19 cellular contexts compared by ENCODE assay signal in genomic region chr15:98612490-98613110, GRCh38. TPM values are rescaled to one million over a fixed set of nuclear protein-coding genes. Genes with fewer than 3 reads are reported as not detected.
DNase-seq lines count a peak whose midpoint lies in the region; ATAC-seq, FAIRE-seq and TF ChIP-seq lines count a peak whose summit lies in the region.
"Had no signal": no experiment of that assay in that cellular context is flagged by ENCODE, and none has a peak within 500 bp of the region (broad histone marks: within the 10 kb centered on the region; RNA-seq: fewer than 3 reads in every experiment).

No MANE protein-coding gene starts in this region.

- DNase-seq in activated naive CD4-positive, alpha-beta T cell (lab: John Stamatoyannopoulos, UW): no peak
- peak; percentile 9 for DNase-seq in Jurkat, Clone E6-1 (ENCODE audit: low read depth, low spot score)
- DNase-seq in SKM-1 treated with dmso at 0.1 percent for 144 hours (lab: John Stamatoyannopoulos, UW; ENCODE audit: unreplicated experiment): peak; percentile 47
- peak in 1 of 6 donors; percentile 29 for DNase-seq in pancreas
- no peak for DNase-seq in foreskin fibroblast
- DNase-seq in COLO668 (lab: John Stamatoyannopoulos, UW; ENCODE audit: unreplicated experiment): no peak
- DNase-seq: activated CD8-positive, alpha-beta memory T cell treated with anti-CD3 and anti-CD28 coated beads, Interleukin-2, amount 50 U/mL, for 48 hours; activated effector memory CD4-positive, alpha-beta T cell treated with anti-CD3 and anti-CD28 coated beads, Interleukin-2, amount 50 U/mL, for 16 hours; aorta; central memory CD4-positive, alpha-beta T cell; mucosa of descending colon; NCI-H1694; NCI-H2227 treated with DMSO at 0.1 percent for 48 hours; spleen; stimulated activated CD4-positive, alpha-beta T cell treated with anti-CD3 and anti-CD28 coated beads, Interleukin-4, amount 100 ng/mL, for 4 hours; upper lobe of left lung had no signal

- no peak overlapping the region for H3K4me3 ChIP-seq in Jurkat, Clone E6-1 (ENCODE audit: low read length)
- H3K4me3 ChIP-seq in pancreas (peak overlapping the region in 2 of 4 donors; percentile 6 to 30), foreskin fibroblast (ENCODE audit: low read depth in 1 of 2, low read length in 2 of 2) (no peak overlapping the region)
- H3K4me3 ChIP-seq: mucosa of descending colon, spleen, upper lobe of left lung had no signal

- no peak for FAIRE-seq in pancreas (lab: Jason Lieb, UNC)
- FAIRE-seq: HepG2 had no signal

- H3K4me1 Mint-ChIP-seq in activated naive CD4-positive, alpha-beta T cell treated with anti-CD3 and anti-CD28 coated beads, Interleukin-2, amount 50 U/mL, for 24 hours: peaks cover 12% of the 10 kb centered on the region

- intact Hi-C loops in pancreas (cut with DNase I): no loop called here

- 36 to 39% methylated on average over 6 of the region's 6 CpGs for WGBS in pancreas, 2 donors

- H3K4me1 ChIP-seq in pancreas: peaks cover 4 to 7% (median 4%) of the 10 kb centered on the region in 3 donors
- H3K4me1 ChIP-seq: upper lobe of left lung had no signal

- H3K36me3 Mint-ChIP-seq in activated naive CD4-positive, alpha-beta T cell treated with anti-CD3 and anti-CD28 coated beads, Interleukin-2, amount 50 U/mL, for 24 hours: no peaks in the 10 kb centered on the region

- no peaks in the 10 kb centered on the region for H3K9me3 Mint-ChIP-seq in activated naive CD4-positive, alpha-beta T cell treated with anti-CD3 and anti-CD28 coated beads, Interleukin-2, amount 50 U/mL, for 24 hours

- ATAC-seq in pancreas: peak; percentile 25 to 58 (median 45)
- ATAC-seq in HG03432 (IDR thresholded peaks at IDR 0.05; ENCODE audit: unreplicated experiment): no peak
- ATAC-seq: HepG2, mucosa of descending colon had no signal

- no peaks in the 10 kb centered on the region for H3K27me3 ChIP-seq in pancreas
- H3K27me3 ChIP-seq: upper lobe of left lung had no signal

- TF ChIP-seq CTCF in pancreas (IDR thresholded peaks at IDR 0.05) (no peak), foreskin fibroblast (IDR thresholded peaks at IDR 0.05; ENCODE audit: low read depth, low read length) (no peak)

- peak overlapping the region; percentile 61 for H3K4me3 Mint-ChIP-seq in activated naive CD4-positive, alpha-beta T cell treated with anti-CD3 and anti-CD28 coated beads, Interleukin-2, amount 50 U/mL, for 24 hours

- no peaks in the 10 kb centered on the region for H3K27me3 Mint-ChIP-seq in activated naive CD4-positive, alpha-beta T cell treated with anti-CD3 and anti-CD28 coated beads, Interleukin-2, amount 50 U/mL, for 24 hours

- no peak overlapping the region for H3K27ac Mint-ChIP-seq in activated naive CD4-positive, alpha-beta T cell treated with anti-CD3 and anti-CD28 coated beads, Interleukin-2, amount 50 U/mL, for 24 hours

- peak overlapping the region; percentile 37 to 72 (median 61) for H3K27ac ChIP-seq in pancreas
- H3K27ac ChIP-seq: upper lobe of left lung had no signal

- no peaks in the 10 kb centered on the region for H3K36me3 ChIP-seq in pancreas
- H3K36me3 ChIP-seq: spleen, upper lobe of left lung had no signal

- H3K9me3 ChIP-seq in pancreas: no peaks in the 10 kb centered on the region
- H3K9me3 ChIP-seq: mucosa of descending colon, spleen, upper lobe of left lung had no signal

RNA-seq across cellular contexts. Expression of gene IGF1R, which starts 35.7 kb away (rescaled TPM):
- 11.7 TPM for polyA plus RNA-seq in Jurkat, Clone E6-1 (2012; ENCODE audit: insufficient read depth, insufficient read length)
- total RNA-seq in pancreas: 10 to 100 TPM; 29.9 to 50.3 (median 36.7) TPM
- 1 to 10 TPM; 8.1 to 8.8 TPM for polyA plus RNA-seq in pancreas

Comparison
In these comparisons a context has a peak if more than half of its experiments do, and no peak if none do; other contexts are left out.
1. DNase-seq: peak in Jurkat, Clone E6-1 (single experiment) and SKM-1 treated with dmso at 0.1 percent for 144 hours (single experiment); none in activated naive CD4-positive, alpha-beta T cell (0 of 4), foreskin fibroblast (0 of 2) and COLO668 (single experiment).